Comparison of ENCODE assay signal across 22 cellular contexts in the genomic region with DNA sequence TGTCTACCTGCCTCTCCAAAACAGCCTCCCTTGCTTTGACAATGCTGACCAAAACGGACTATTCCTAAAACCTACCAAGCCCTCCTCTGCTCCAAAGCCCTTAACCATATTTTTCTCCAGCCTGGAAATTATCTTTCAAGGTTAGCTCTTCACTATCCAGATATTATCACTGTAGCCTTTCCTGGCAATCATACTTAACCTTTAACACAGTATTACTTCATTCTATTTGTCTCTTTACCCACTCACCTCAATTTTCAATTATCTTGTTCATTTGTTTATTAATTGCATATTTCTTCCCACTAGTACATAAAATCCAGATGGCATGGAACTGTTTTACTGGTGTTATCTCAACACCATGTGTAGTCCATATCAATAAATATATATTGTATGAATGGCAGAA. TPM values are rescaled to one million over a fixed set of nuclear protein-coding genes. Genes with fewer than 3 reads are reported as not detected.
"Had no signal": no experiment of that assay in that cellular context is flagged by ENCODE, and none has a peak within 500 bp of the region (broad histone marks: within the 10 kb centered on the region; RNA-seq: fewer than 3 reads in every experiment).

No MANE protein-coding gene starts in this region.

- H3K4me1 ChIP-seq: lower lobe of right lung, parathyroid adenoma, prostate gland, right atrium auricular region, suprapubic skin, transverse colon had no signal

- H3K27me3 Mint-ChIP-seq: effector memory CD8-positive, alpha-beta T cell; stimulated activated naive CD8-positive, alpha-beta T cell treated with anti-CD3 and anti-CD28 coated beads, Interleukin-15, amount 100 ng/mL, for 72 hours had no signal

- H3K27ac ChIP-seq: lower lobe of right lung, parathyroid adenoma, prostate gland, right atrium auricular region, suprapubic skin, transverse colon had no signal

- H2AFZ ChIP-seq: parathyroid adenoma had no signal

- H3K36me3 Mint-ChIP-seq: naive thymus-derived CD8-positive, alpha-beta T cell had no signal

- H3K27me3 ChIP-seq: right atrium auricular region, suprapubic skin, transverse colon had no signal

- H3K4me3 Mint-ChIP-seq: effector memory CD8-positive, alpha-beta T cell; naive thymus-derived CD8-positive, alpha-beta T cell; neural crest cell; stimulated activated naive CD8-positive, alpha-beta T cell treated with anti-CD3 and anti-CD28 coated beads, Interleukin-15, amount 100 ng/mL, for 72 hours had no signal

- H3K79me2 ChIP-seq: parathyroid adenoma had no signal

- H3K4me1 Mint-ChIP-seq: neural crest cell; stimulated activated naive CD8-positive, alpha-beta T cell treated with anti-CD3 and anti-CD28 coated beads, Interleukin-15, amount 100 ng/mL, for 72 hours had no signal

- H3K27ac Mint-ChIP-seq: effector memory CD8-positive, alpha-beta T cell; stimulated activated naive CD8-positive, alpha-beta T cell treated with anti-CD3 and anti-CD28 coated beads, Interleukin-15, amount 100 ng/mL, for 72 hours had no signal

- H3K4me2 ChIP-seq: smooth muscle cell had no signal

- H3K36me3 ChIP-seq: lower lobe of right lung, prostate gland, right atrium auricular region, suprapubic skin, transverse colon had no signal

- H3K9me3 Mint-ChIP-seq: effector memory CD8-positive, alpha-beta T cell; naive thymus-derived CD8-positive, alpha-beta T cell; neural crest cell; stimulated activated naive CD8-positive, alpha-beta T cell treated with anti-CD3 and anti-CD28 coated beads, Interleukin-15, amount 100 ng/mL, for 72 hours had no signal

- ATAC-seq: effector memory CD8-positive, alpha-beta T cell; left ventricle myocardium superior; naive thymus-derived CD8-positive, alpha-beta T cell; sciatic nerve; stimulated activated naive CD8-positive, alpha-beta T cell treated with anti-CD3 and anti-CD28 coated beads, Interleukin-15, amount 100 ng/mL, for 72 hours had no signal

- H3K9me3 ChIP-seq: lower lobe of right lung, prostate gland, right atrium auricular region, suprapubic skin, transverse colon had no signal

- H3K4me3 ChIP-seq: lower lobe of right lung, prostate gland, right atrium auricular region, smooth muscle cell, suprapubic skin, transverse colon had no signal

- DNase-seq: cerebellar nuclear complex; cortex of kidney; effector memory CD8-positive, alpha-beta T cell; left colon; left ventricle myocardium superior; lower lobe of right lung; naive thymus-derived CD8-positive, alpha-beta T cell; stimulated activated CD4-positive, alpha-beta T cell treated with anti-CD3 and anti-CD28 coated beads, Interleukin-12 subunit alpha, Interleukin-12 subunit beta, amount 100 ng/mL, for 4 hours; stimulated activated CD4-positive, alpha-beta T cell treated with anti-CD3 and anti-CD28 coated beads, Interleukin-1b, Interleukin-23, amount 100 ng/mL, for 48 hours; stimulated activated CD4-positive, alpha-beta T cell treated with anti-CD3 and anti-CD28 coated beads, Interleukin-4, amount 100 ng/mL, for 1 hour; stimulated activated CD8-positive, alpha-beta memory T cell treated with anti-CD3 and anti-CD28 coated beads, Interleukin-4, amount 100 ng/mL, for 48 hours; stimulated activated naive CD4-positive, alpha-beta T cell; stimulated activated naive CD8-positive, alpha-beta T cell treated with anti-CD3 and anti-CD28 coated beads, Interleukin-15, amount 100 ng/mL, for 72 hours; transverse colon had no signal

RNA-seq across cellular contexts. Expression of gene SLCO4C1, which starts 7.5 kb away (rescaled TPM):
- total RNA-seq: dermis microvascular lymphatic vessel endothelial cell had no signal
- polyA plus RNA-seq: smooth muscle cell had no signal
